In genomic region chr3:178707632-178708031, GRCh38 we compare ENCODE assay signal across 16 cellular contexts.
A peak's percentile ranks its signal among the peaks of the same experiment; 100 is the strongest.
DNase-seq lines count a peak whose midpoint lies in the region; ATAC-seq lines count a peak whose summit lies in the region.
"Had no signal": no experiment of that assay in that cellular context is flagged by ENCODE, and none has a peak within 500 bp of the region (broad histone marks: within the 10 kb centered on the region; RNA-seq: fewer than 3 reads in every experiment).

No MANE protein-coding gene starts in this region.

- no peaks in the 10 kb centered on the region for H3K27me3 Mint-ChIP-seq in effector memory CD8-positive, alpha-beta T cell
- H3K27me3 Mint-ChIP-seq: stimulated activated naive CD8-positive, alpha-beta T cell treated with anti-CD3 and anti-CD28 coated beads, Interleukin-15, Interleukin-2, amounts not matched to agents 100 ng/mL and 50 ng/mL, for 24 hours had no signal

- H3K36me3 Mint-ChIP-seq in effector memory CD8-positive, alpha-beta T cell (ENCODE audit: insufficient read depth), result no peaks in the 10 kb centered on the region

- peak; percentile 52 for DNase-seq in epithelial cell of prostate (ENCODE audit: low read depth, low spot score)
- DNase-seq in occipital lobe (lab: John Stamatoyannopoulos, UW), result no peak
- no peak for DNase-seq in effector memory CD8-positive, alpha-beta T cell
- DNase-seq in stimulated activated CD4-positive, alpha-beta T cell treated with anti-CD3 and anti-CD28 coated beads, Interleukin-2, amount 100 ng/mL, for 48 hours, result no peak
- DNase-seq: activated effector memory CD4-positive, alpha-beta T cell treated with anti-CD3 and anti-CD28 coated beads, Interleukin-2, amount 50 U/mL, for 16 hours; brain microvascular endothelial cell; effector CD4-positive, alpha-beta T cell; gastrocnemius medialis had no signal

- ATAC-seq in GM18868 (IDR thresholded peaks at IDR 0.05; ENCODE audit: unreplicated experiment) (peak; percentile 49), GM21390 (IDR thresholded peaks at IDR 0.05; ENCODE audit: unreplicated experiment) (peak; percentile 45), HG03159 (IDR thresholded peaks at IDR 0.05; ENCODE audit: unreplicated experiment) (peak; percentile 54)
- ATAC-seq in effector memory CD8-positive, alpha-beta T cell (replicated peaks), result no peak
- ATAC-seq: gastrocnemius medialis, sciatic nerve had no signal

- no peaks in the 10 kb centered on the region for H3K4me1 Mint-ChIP-seq in effector memory CD8-positive, alpha-beta T cell (ENCODE audit: low read depth in 2 of 2)

- H3K27ac Mint-ChIP-seq in effector memory CD8-positive, alpha-beta T cell, result no peak overlapping the region
- H3K27ac Mint-ChIP-seq: stimulated activated naive CD8-positive, alpha-beta T cell treated with anti-CD3 and anti-CD28 coated beads, Interleukin-15, Interleukin-2, amounts not matched to agents 100 ng/mL and 50 ng/mL, for 24 hours had no signal

- H3K4me3 Mint-ChIP-seq in effector memory CD8-positive, alpha-beta T cell, result no peak overlapping the region
- H3K4me3 Mint-ChIP-seq: stimulated activated naive CD8-positive, alpha-beta T cell treated with anti-CD3 and anti-CD28 coated beads, Interleukin-15, Interleukin-2, amounts not matched to agents 100 ng/mL and 50 ng/mL, for 24 hours had no signal

- H3K9me3 Mint-ChIP-seq in effector memory CD8-positive, alpha-beta T cell, result no peaks in the 10 kb centered on the region
- H3K9me3 Mint-ChIP-seq: stimulated activated naive CD8-positive, alpha-beta T cell treated with anti-CD3 and anti-CD28 coated beads, Interleukin-15, Interleukin-2, amounts not matched to agents 100 ng/mL and 50 ng/mL, for 24 hours had no signal

- peak overlapping the region; percentile 87 for H3K27ac ChIP-seq in epithelial cell of prostate
- H3K27ac ChIP-seq: brain microvascular endothelial cell, C4-2B, gastrocnemius medialis, neutrophil, SJSA1 had no signal
